Comparison of ENCODE assay signal across 1 cellular context in genomic region chr6:37059344-37060194, GRCh38.
TF ChIP-seq lines count a peak whose summit lies in the region.

No MANE protein-coding gene starts in this region.

TF ChIP-seq in HepG2, 621 proteins besides CTCF, POLR2A, EP300 and RAD21 (continued from another document and continues in another):
- TF ChIP-seq ZNF646 (CRISPR knock-in tag; IDR thresholded peaks at IDR 0.05) (peak; percentile 78), PHF8 (CRISPR knock-in tag; IDR thresholded peaks at IDR 0.05) (peak; percentile 58), SKIL (CRISPR knock-in tag; IDR thresholded peaks at IDR 0.05; ENCODE audit: borderline replicate concordance) (peak; percentile 53; the same call in 1 of the 2 replicates), ZNF142 (CRISPR knock-in tag; IDR thresholded peaks at IDR 0.05) (no peak), KLF11 (CRISPR knock-in tag; IDR thresholded peaks at IDR 0.05) (no peak), FOSL2 (CRISPR knock-in tag; IDR thresholded peaks at IDR 0.05) (peak; percentile 97), PRDM4 (CRISPR knock-in tag; IDR thresholded peaks at IDR 0.05; ENCODE audit: borderline replicate concordance) (no peak), SMAD3 (CRISPR knock-in tag; IDR thresholded peaks at IDR 0.05) (0 out of 2 replicates have a peak, but pooled peaks have one; percentile 81), CREM (IDR thresholded peaks at IDR 0.05) (0 out of 2 replicates have a peak, but pooled peaks have one; percentile 23), CREM (CRISPR knock-in tag; IDR thresholded peaks at IDR 0.05) (no peak), SKI (IDR thresholded peaks at IDR 0.05; ENCODE audit: partially characterized antibody) (peak; percentile 76), HNF1A (IDR thresholded peaks at IDR 0.05; ENCODE audit: low read depth) (0 out of 2 replicates have a peak, but pooled peaks have one; percentile 46), HNF1A (CRISPR knock-in tag; IDR thresholded peaks at IDR 0.05; ENCODE audit: borderline replicate concordance) (peak; percentile 62; the same call in 1 of the 2 replicates), IRF9 (CRISPR knock-in tag; IDR thresholded peaks at IDR 0.05; ENCODE audit: borderline replicate concordance) (peak; percentile 54; the same call in 1 of the 2 replicates), MED13 (CRISPR knock-in tag; IDR thresholded peaks at IDR 0.05) (peak; percentile 21; the same call in 1 of the 2 replicates), ZMYM4 (CRISPR knock-in tag; IDR thresholded peaks at IDR 0.05) (peak; percentile 55; the same call in 1 of the 2 replicates), SMARCC2 (IDR thresholded peaks at IDR 0.05) (no peak), ZNF704 (CRISPR knock-in tag; IDR thresholded peaks at IDR 0.05; ENCODE audit: borderline replicate concordance) (no peak), ZNF841 (CRISPR knock-in tag; IDR thresholded peaks at IDR 0.05; ENCODE audit: borderline replicate concordance) (no peak), SSRP1 (CRISPR knock-in tag; IDR thresholded peaks at IDR 0.05) (peak; percentile 97), ZC3H4 (CRISPR knock-in tag; IDR thresholded peaks at IDR 0.05; ENCODE audit: borderline replicate concordance) (peak; percentile 72; the same call in 1 of the 2 replicates), HDAC1 (CRISPR knock-in tag; IDR thresholded peaks at IDR 0.05) (peak; percentile 68; the same call in 1 of the 2 replicates), MED8 (CRISPR knock-in tag; IDR thresholded peaks at IDR 0.05; ENCODE audit: insufficient replicate concordance) (peak; percentile 77), ZNF883 (CRISPR knock-in tag; IDR thresholded peaks at IDR 0.05; ENCODE audit: not compliant biosample characterization) (peak; percentile 80), ZNF343 (CRISPR knock-in tag; IDR thresholded peaks at IDR 0.05) (no peak), HNF1B (CRISPR knock-in tag; IDR thresholded peaks at IDR 0.05) (peak; percentile 88), ZNF556 (CRISPR knock-in tag; IDR thresholded peaks at IDR 0.05; ENCODE audit: borderline replicate concordance) (peak; percentile 43; the same call in 1 of the 2 replicates), MAFF (IDR thresholded peaks at IDR 0.05; ENCODE audit: low read depth, low read length) (peak; percentile 97)
